9 cellular contexts compared by ENCODE assay signal in the genomic region with DNA sequence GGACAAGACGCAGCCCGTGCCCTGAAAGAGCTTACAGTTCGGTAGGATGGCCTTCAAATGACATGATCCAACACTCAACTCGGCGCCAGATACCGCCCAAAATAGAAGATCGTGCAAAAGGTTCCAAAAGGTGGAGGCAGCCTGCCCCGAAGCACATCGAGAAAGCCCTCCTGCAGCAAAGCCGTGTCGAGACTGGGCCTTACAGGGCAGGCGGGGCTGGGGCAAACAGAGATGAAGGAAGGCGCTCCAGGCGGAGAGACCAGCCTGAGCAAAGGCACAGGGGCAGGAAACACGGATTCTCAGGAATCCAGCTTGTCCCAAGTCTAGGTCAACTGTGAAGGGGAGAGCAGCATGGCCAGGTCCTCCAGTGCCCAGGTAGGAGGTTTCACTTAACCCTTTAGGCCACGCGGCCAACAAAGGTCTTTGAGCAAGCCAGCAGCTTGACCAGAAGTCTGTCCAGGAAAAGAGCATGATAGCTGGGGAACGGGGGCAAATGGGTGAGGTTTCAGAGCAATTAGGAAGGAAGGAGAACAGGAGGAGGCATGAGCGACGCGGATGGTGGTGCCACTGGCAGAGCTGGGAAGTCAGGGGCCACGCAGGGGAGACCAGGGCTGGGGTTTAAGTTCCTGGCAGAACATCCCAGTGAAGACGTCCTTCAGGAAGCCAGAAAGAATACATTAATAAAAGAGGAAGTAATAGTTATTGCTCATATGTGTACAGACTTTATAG. TPM values are rescaled to one million over a fixed set of nuclear protein-coding genes. Genes with fewer than 3 reads are reported as not detected.
DNase-seq lines count a peak whose midpoint lies in the region; ATAC-seq and TF ChIP-seq lines count a peak whose summit lies in the region.
"Had no signal": no experiment of that assay in that cellular context is flagged by ENCODE, and none has a peak within 500 bp of the region (broad histone marks: within the 10 kb centered on the region; RNA-seq: fewer than 3 reads in every experiment).

No MANE protein-coding gene starts in this region.

- H3K27ac ChIP-seq in mucosa of rectum (ENCODE audit: low read depth in 2 of 2, low read length in 2 of 2) = peak overlapping the region in 1 of 2 donors; percentile 90

- intact Hi-C loops in CD14-positive monocyte (cut with micrococcal nuclease) = loop anchor here (5.0 to 10.0 kb wide), 3 partner anchors 173 to 850 kb away; no protein-coding TSS in a partner anchor

- H3K27me3 ChIP-seq in mucosa of rectum (ENCODE audit: control insufficient read depth in 2 of 2, insufficient read depth in 2 of 2, low read length in 2 of 2) = no peaks in the 10 kb centered on the region

- H3K27ac Mint-ChIP-seq in CD14-positive monocyte = peak overlapping the region; percentile 74 to 93 (median 91)
- H3K27ac Mint-ChIP-seq in activated naive CD8-positive, alpha-beta T cell treated with anti-CD3 and anti-CD28 coated beads for 36 hours = peak overlapping the region; percentile 98

- peak; percentile 1 for ATAC-seq in HG03280 (IDR thresholded peaks at IDR 0.05; ENCODE audit: unreplicated experiment)
- no peak for ATAC-seq in left lobe of liver

- H3K9me3 ChIP-seq in mucosa of rectum (ENCODE audit: control insufficient read depth in 2 of 2, low read length in 2 of 2) = no peaks in the 10 kb centered on the region

- H3K36me3 Mint-ChIP-seq in CD14-positive monocyte = no peaks in the 10 kb centered on the region
- H3K36me3 Mint-ChIP-seq in activated naive CD8-positive, alpha-beta T cell treated with anti-CD3 and anti-CD28 coated beads for 36 hours = no peaks in the 10 kb centered on the region

- H3K4me3 ChIP-seq in mucosa of rectum (ENCODE audit: low read length in 2 of 2) = peak overlapping the region; percentile 74 to 88

- H3K4me3 Mint-ChIP-seq in CD14-positive monocyte = peak overlapping the region; percentile 81 to 93
- peak overlapping the region; percentile 67 for H3K4me3 Mint-ChIP-seq in activated naive CD8-positive, alpha-beta T cell treated with anti-CD3 and anti-CD28 coated beads for 36 hours

- H3K4me1 ChIP-seq in mucosa of rectum (ENCODE audit: control insufficient read depth in 2 of 2, insufficient read depth in 2 of 2, low read length in 2 of 2) = peaks cover 7 to 17% of the 10 kb centered on the region in 2 donors

- peaks cover 16 to 17% (median 17%) of the 10 kb centered on the region in 3 donors for H3K27me3 Mint-ChIP-seq in CD14-positive monocyte (ENCODE audit: low read depth in 3 of 3)
- peaks cover 3% of the 10 kb centered on the region for H3K27me3 Mint-ChIP-seq in activated naive CD8-positive, alpha-beta T cell treated with anti-CD3 and anti-CD28 coated beads for 36 hours

- H3K4me1 Mint-ChIP-seq in CD14-positive monocyte = peaks cover 34% of the 10 kb centered on the region
- H3K4me1 Mint-ChIP-seq in activated naive CD8-positive, alpha-beta T cell treated with anti-CD3 and anti-CD28 coated beads for 36 hours = peaks cover 42% of the 10 kb centered on the region

- H3K9ac ChIP-seq in mucosa of rectum (ENCODE audit: low read depth in 1 of 2, low read length in 2 of 2) = peak overlapping the region in 1 of 2 donors; percentile 49

- H3K9me3 Mint-ChIP-seq in CD14-positive monocyte = peaks cover 0 to 2% (median 0%) of the 10 kb centered on the region in 7 donors
- peaks cover under 1% of the 10 kb centered on the region for H3K9me3 Mint-ChIP-seq in activated naive CD8-positive, alpha-beta T cell treated with anti-CD3 and anti-CD28 coated beads for 36 hours

- TF ChIP-seq CTCF in CD14-positive monocyte (IDR thresholded peaks at IDR 0.05) = peak; percentile 42

- DNase-seq in CD14-positive monocyte (ENCODE audit: low spot score) (no peak), NCI-H226 (no peak), left lobe of liver (ENCODE audit: low spot score) (no peak), SW480 (ENCODE audit: low spot score) (no peak)
- DNase-seq in activated naive CD8-positive, alpha-beta T cell treated with anti-CD3 and anti-CD28 coated beads for 36 hours = no peak
- no peak for DNase-seq in activated CD4-positive, CD25-positive, alpha-beta regulatory T cell treated with anti-CD3 and anti-CD28 coated beads, Interleukin-2, amount 50 U/mL, for 72 hours

- no peaks in the 10 kb centered on the region for H3K36me3 ChIP-seq in mucosa of rectum (ENCODE audit: control insufficient read depth in 2 of 2, insufficient read depth in 2 of 2, low read length in 2 of 2)

RNA-seq across cellular contexts. Expression of a gene that starts 21.2 kb away (rescaled TPM):
- 1,000 to 10,000 TPM; 1,176 to 1,536 TPM for polyA plus RNA-seq in CD14-positive monocyte
- total RNA-seq in activated naive CD8-positive, alpha-beta T cell treated with anti-CD3 and anti-CD28 coated beads for 36 hours = 1,000 to 10,000 TPM; 1,196 to 1,277 TPM
- 257 TPM for total RNA-seq in left lobe of liver

RNA-seq across cellular contexts. Expression of a gene that starts 43.1 kb away (rescaled TPM):
- not detected for polyA plus RNA-seq in CD14-positive monocyte
- total RNA-seq in activated naive CD8-positive, alpha-beta T cell treated with anti-CD3 and anti-CD28 coated beads for 36 hours = not detected
- total RNA-seq in left lobe of liver = not detected

RNA-seq across cellular contexts. Expression of a gene that starts 44.7 kb away (rescaled TPM):
- not detected for polyA plus RNA-seq in CD14-positive monocyte
- not detected for total RNA-seq in activated naive CD8-positive, alpha-beta T cell treated with anti-CD3 and anti-CD28 coated beads for 36 hours
- total RNA-seq in left lobe of liver = not detected
- total RNA-seq: NCI-H460 had no signal

RNA-seq across cellular contexts. Expression of a gene that starts 54.9 kb away (rescaled TPM):
- polyA plus RNA-seq in CD14-positive monocyte = not detected
- total RNA-seq in activated naive CD8-positive, alpha-beta T cell treated with anti-CD3 and anti-CD28 coated beads for 36 hours = not detected
- total RNA-seq in left lobe of liver = not detected
- total RNA-seq: NCI-H460 had no signal
